Comparison of ENCODE assay signal across 19 cellular contexts in genomic region chr12:24560192-24560591, GRCh38.
DNase-seq lines count a peak whose midpoint lies in the region; ATAC-seq, FAIRE-seq and TF ChIP-seq lines count a peak whose summit lies in the region.
"Had no signal": no experiment of that assay in that cellular context is flagged by ENCODE, and none has a peak within 500 bp of the region (broad histone marks: within the 10 kb centered on the region; RNA-seq: fewer than 3 reads in every experiment).

No MANE protein-coding gene starts in this region.

- H3K36me3 ChIP-seq in left ventricle myocardium inferior (no peaks in the 10 kb centered on the region), esophagus muscularis mucosa (no peaks in the 10 kb centered on the region)

- H3K4me3 Mint-ChIP-seq in nephron = peak overlapping the region; percentile 90 to 94 (median 91)
- H3K4me3 Mint-ChIP-seq: stimulated activated naive CD8-positive, alpha-beta T cell treated with anti-CD3 and anti-CD28 coated beads, Interleukin-15, Interleukin-2, amounts not matched to agents 100 ng/mL and 50 ng/mL, for 24 hours had no signal

- no peaks in the 10 kb centered on the region for H3K9me3 ChIP-seq in left ventricle myocardium inferior (replicated peaks)
- H3K9me3 ChIP-seq in esophagus muscularis mucosa = no peaks in the 10 kb centered on the region
- H3K9me3 ChIP-seq: SK-N-SH had no signal

- ATAC-seq in left cardiac atrium = no peak
- ATAC-seq: naive thymus-derived CD4-positive, alpha-beta T cell had no signal

- intact Hi-C loops in left ventricle myocardium inferior (cut with micrococcal nuclease) (no loop called here), left cardiac atrium (cut with DNase I) (loop anchor here in 1 of 2 donors (10.0 kb wide), 1 partner anchor 165 kb away; no protein-coding TSS in a partner anchor), esophagus muscularis mucosa (cut with DNase I) (no loop called here)

- peak overlapping the region; percentile 87 to 95 (median 88) for H3K27ac Mint-ChIP-seq in nephron
- H3K27ac Mint-ChIP-seq: activated naive CD4-positive, alpha-beta T cell treated with anti-CD3 and anti-CD28 coated beads, Interleukin-2, amount 50 U/mL, for 24 hours; CD8-positive, alpha-beta memory T cell; naive thymus-derived CD4-positive, alpha-beta T cell; stimulated activated naive CD8-positive, alpha-beta T cell treated with anti-CD3 and anti-CD28 coated beads, Interleukin-15, Interleukin-2, amounts not matched to agents 100 ng/mL and 50 ng/mL, for 24 hours had no signal

- H3K4me3 ChIP-seq in left ventricle myocardium inferior (peak overlapping the region; percentile 79), esophagus muscularis mucosa (peak overlapping the region; percentile 68 to 85 (median 78))

- peaks cover 30% of the 10 kb centered on the region for H3K4me1 Mint-ChIP-seq in nephron

- peaks cover 3% of the 10 kb centered on the region for H3K36me3 Mint-ChIP-seq in nephron (ENCODE audit: low read depth)
- H3K36me3 Mint-ChIP-seq: activated naive CD4-positive, alpha-beta T cell treated with anti-CD3 and anti-CD28 coated beads, Interleukin-2, amount 50 U/mL, for 24 hours had no signal

- H3K4me1 ChIP-seq in left ventricle myocardium inferior (peaks cover 26% of the 10 kb centered on the region), esophagus muscularis mucosa (peaks cover 0 to 29% (median 21%) of the 10 kb centered on the region in 4 donors)

- TF ChIP-seq EP300 in esophagus muscularis mucosa (IDR thresholded peaks at IDR 0.05) = no peak

- peaks cover 37% of the 10 kb centered on the region for H3K27me3 ChIP-seq in left ventricle myocardium inferior (ENCODE audit: low read depth)
- peaks cover 0 to 17% (median 3%) of the 10 kb centered on the region in 4 donors for H3K27me3 ChIP-seq in esophagus muscularis mucosa

- H3K9me3 Mint-ChIP-seq in nephron = no peaks in the 10 kb centered on the region
- H3K9me3 Mint-ChIP-seq: activated naive CD4-positive, alpha-beta T cell treated with anti-CD3 and anti-CD28 coated beads, Interleukin-2, amount 50 U/mL, for 24 hours; CD8-positive, alpha-beta memory T cell; stimulated activated naive CD8-positive, alpha-beta T cell treated with anti-CD3 and anti-CD28 coated beads, Interleukin-15, Interleukin-2, amounts not matched to agents 100 ng/mL and 50 ng/mL, for 24 hours had no signal

- H3K27ac ChIP-seq in left ventricle myocardium inferior (replicated peaks) (peak overlapping the region; percentile 85), esophagus muscularis mucosa (replicated peaks in 1 of 4) (peak overlapping the region in 2 of 4 donors; percentile 80 to 81)
- H3K27ac ChIP-seq: HL-60, VCaP had no signal

- FAIRE-seq in D721Med (lab: Jason Lieb, UNC) = no peak
- FAIRE-seq: A204.1, H54 had no signal

- no peak for TF ChIP-seq POLR2A in esophagus muscularis mucosa (IDR thresholded peaks at IDR 0.05; ENCODE audit: low read depth)

- DNase-seq in left ventricle myocardium inferior (no peak), left cardiac atrium (no peak), esophagus muscularis mucosa (ENCODE audit: extremely low spot score) (no peak), D721Med (ENCODE audit: insufficient read length, low spot score) (no peak), AG20443 (ENCODE audit: low spot score) (no peak), NCI-H1694 treated with DMSO at 0.1 percent for 48 hours (lab: John Stamatoyannopoulos, UW) (no peak), DMS 273 (lab: John Stamatoyannopoulos, UW; ENCODE audit: unreplicated experiment) (no peak)
- DNase-seq: CD8-positive, alpha-beta memory T cell; cortex of kidney; naive thymus-derived CD4-positive, alpha-beta T cell; NCI-H2171 treated with DMSO at 0.1 percent for 48 hours had no signal

- TF ChIP-seq CTCF in left ventricle myocardium inferior (IDR thresholded peaks at IDR 0.05; ENCODE audit: borderline replicate concordance) (no peak), esophagus muscularis mucosa (IDR thresholded peaks at IDR 0.05) (no peak), nephron (IDR thresholded peaks at IDR 0.05; ENCODE audit: unreplicated experiment in 3 of 3) (no peak), D721Med (IDR thresholded peaks at IDR 0.05; ENCODE audit: insufficient read depth, missing control alignments) (no peak)

- H3K27me3 Mint-ChIP-seq in nephron (ENCODE audit: low read depth) = peaks cover 35% of the 10 kb centered on the region
